In the genomic region with DNA sequence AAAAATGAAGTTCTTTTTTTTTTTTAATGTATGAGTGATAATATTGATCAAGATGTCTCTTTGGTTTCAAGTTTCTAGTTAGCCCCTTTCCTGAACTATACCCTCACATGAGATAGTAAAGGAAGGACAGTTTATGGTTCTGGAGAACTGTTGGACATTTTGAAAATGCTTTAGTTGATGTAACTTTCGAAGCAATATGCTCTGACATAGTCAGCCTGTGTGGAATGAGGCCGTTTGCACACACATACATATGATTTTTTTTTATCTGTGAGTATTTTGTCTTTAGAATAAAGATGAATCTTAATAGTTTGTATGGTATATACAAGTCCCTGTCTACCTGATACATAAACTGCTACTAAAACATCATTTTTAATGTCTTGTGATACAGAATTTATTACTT, we compare ENCODE assay signal across 13 cellular contexts.
DNase-seq lines count a peak whose midpoint lies in the region; ATAC-seq and TF ChIP-seq lines count a peak whose summit lies in the region.
"Had no signal": no experiment of that assay in that cellular context is flagged by ENCODE, and none has a peak within 500 bp of the region (broad histone marks: within the 10 kb centered on the region; RNA-seq: fewer than 3 reads in every experiment).

No MANE protein-coding gene starts in this region.

- no TSS peak for BruUV-seq in Caco-2 (replicated peaks; lab: Mats Ljungman, UMichigan)

- H3K36me3 ChIP-seq in Caco-2 (ENCODE audit: control insufficient read depth, insufficient read depth, low read length): no peaks in the 10 kb centered on the region
- H3K36me3 ChIP-seq in RWPE2 (ENCODE audit: low read depth): no peaks in the 10 kb centered on the region; the same call in 1 of the 2 replicates
- no peaks in the 10 kb centered on the region for H3K36me3 ChIP-seq in skeletal muscle satellite cell (ENCODE audit: insufficient read depth, low read length)
- H3K36me3 ChIP-seq: adrenal gland had no signal

- ATAC-seq in RWPE2 (ENCODE audit: low read depth) (no peak), foreskin keratinocyte (no peak), HG03457 (IDR thresholded peaks at IDR 0.05; ENCODE audit: unreplicated experiment) (no peak), omental fat pad (ENCODE audit: low FRiP score) (no peak), HG02678 (IDR thresholded peaks at IDR 0.05; ENCODE audit: unreplicated experiment) (no peak)

- CTCF ChIA-PET in Caco-2 (lab: Charles Lee): no interaction called here

- H3K9me3 Mint-ChIP-seq in Caco-2 (ENCODE audit: unreplicated experiment): no peaks in the 10 kb centered on the region
- H3K9me3 Mint-ChIP-seq: neural crest cell; stimulated activated naive CD8-positive, alpha-beta T cell treated with anti-CD3 and anti-CD28 coated beads, Interleukin-15, amount 100 ng/mL, for 72 hours had no signal

- H3K4me3 ChIP-seq in Caco-2 (ENCODE audit: low read depth, low read length): no peak overlapping the region
- no peak overlapping the region for H3K4me3 ChIP-seq in RWPE2 (ENCODE audit: severe bottlenecking)
- peak overlapping the region; percentile 16 for H3K4me3 ChIP-seq in skeletal muscle satellite cell (ENCODE audit: low read length)
- H3K4me3 ChIP-seq: adrenal gland, skin epidermis had no signal

- H3K9ac ChIP-seq in skeletal muscle satellite cell (ENCODE audit: low read depth, low read length): peak overlapping the region; percentile 77

- peak overlapping the region; percentile 75 for H3K4me2 ChIP-seq in skeletal muscle satellite cell (ENCODE audit: low read length)

- H3K4me1 ChIP-seq in Caco-2 (peaks cover 17% of the 10 kb centered on the region), RWPE2 (ENCODE audit: insufficient read depth, poor library complexity, severe bottlenecking) (peaks cover 50% of the 10 kb centered on the region), foreskin keratinocyte (peaks cover 28% of the 10 kb centered on the region), skeletal muscle satellite cell (ENCODE audit: control insufficient read depth, insufficient read depth, low read length) (peaks cover 72% of the 10 kb centered on the region)

- H3K36me3 Mint-ChIP-seq in Caco-2 (ENCODE audit: insufficient read depth, unreplicated experiment): no peaks in the 10 kb centered on the region

- H3K27me3 Mint-ChIP-seq in Caco-2 (ENCODE audit: insufficient read depth, unreplicated experiment): no peaks in the 10 kb centered on the region
- H3K27me3 Mint-ChIP-seq: stimulated activated naive CD8-positive, alpha-beta T cell treated with anti-CD3 and anti-CD28 coated beads, Interleukin-15, amount 100 ng/mL, for 72 hours had no signal

- POLR2A ChIA-PET in Caco-2 (lab: Charles Lee): no interaction called here

- no peak for DNase-seq in Caco-2
- no peak for DNase-seq in RWPE2 (ENCODE audit: low spot score)
- no peak for DNase-seq in foreskin keratinocyte
- no peak for DNase-seq in hippocampal formation (lab: John Stamatoyannopoulos, UW)
- no peak for DNase-seq in omental fat pad (ENCODE audit: low spot score)
- DNase-seq: stimulated activated naive CD8-positive, alpha-beta T cell treated with anti-CD3 and anti-CD28 coated beads, Interleukin-15, amount 100 ng/mL, for 72 hours had no signal

- no peaks in the 10 kb centered on the region for H3K9me3 ChIP-seq in Caco-2
- no peaks in the 10 kb centered on the region for H3K9me3 ChIP-seq in RWPE2 (ENCODE audit: severe bottlenecking)
- no peaks in the 10 kb centered on the region for H3K9me3 ChIP-seq in skeletal muscle satellite cell (replicated peaks; ENCODE audit: low read length)
- H3K9me3 ChIP-seq: adrenal gland had no signal

- H3K27me3 ChIP-seq in Caco-2 (replicated peaks; ENCODE audit: control insufficient read depth, insufficient read depth, low read length): no peaks in the 10 kb centered on the region
- no peaks in the 10 kb centered on the region for H3K27me3 ChIP-seq in RWPE2 (ENCODE audit: insufficient read depth, poor library complexity, severe bottlenecking)
- H3K27me3 ChIP-seq in foreskin keratinocyte: no peaks in the 10 kb centered on the region
- no peaks in the 10 kb centered on the region for H3K27me3 ChIP-seq in skeletal muscle satellite cell (ENCODE audit: control insufficient read depth, insufficient read depth, low read length)
- H3K27me3 ChIP-seq: adrenal gland had no signal

- H3K4me1 Mint-ChIP-seq in Caco-2 (ENCODE audit: low read depth, unreplicated experiment): peaks cover 13% of the 10 kb centered on the region

- TF ChIP-seq CTCF in Caco-2 (IDR thresholded peaks at IDR 0.05; ENCODE audit: insufficient read depth in 1 of 2, low read depth in 1 of 2, low read length in 1 of 2, severe bottlenecking in 1 of 2, unreplicated experiment in 1 of 2) (no peak), RWPE2 (IDR thresholded peaks at IDR 0.05; ENCODE audit: poor library complexity, severe bottlenecking) (no peak), foreskin keratinocyte (conservative IDR thresholded peaks at IDR 0.05) (no peak), omental fat pad (IDR thresholded peaks at IDR 0.05) (no peak)

- H3K27ac Mint-ChIP-seq in Caco-2 (ENCODE audit: unreplicated experiment): peak overlapping the region; percentile 60
- H3K27ac Mint-ChIP-seq: activated CD8-positive, alpha-beta T cell treated with anti-CD3 and anti-CD28 coated beads, Interleukin-2, amount 10 ng/mL, durations not matched to agents 7 days and 5 days had no signal

- H3K27ac ChIP-seq in RWPE2 (ENCODE audit: poor library complexity, severe bottlenecking): peak overlapping the region; percentile 76
- H3K27ac ChIP-seq in foreskin keratinocyte: peak overlapping the region; percentile 82

- H3K4me3 Mint-ChIP-seq in Caco-2 (ENCODE audit: unreplicated experiment): no peak overlapping the region
- H3K4me3 Mint-ChIP-seq: activated CD8-positive, alpha-beta T cell treated with anti-CD3 and anti-CD28 coated beads, Interleukin-2, amount 10 ng/mL, durations not matched to agents 7 days and 5 days; stimulated activated naive CD8-positive, alpha-beta T cell treated with anti-CD3 and anti-CD28 coated beads, Interleukin-15, amount 100 ng/mL, for 72 hours had no signal

- intact Hi-C loops in Caco-2 (cut with micrococcal nuclease; ENCODE audit: unreplicated experiment): loop anchor here (5.0 kb wide), 1 partner anchor 68 kb away; no protein-coding TSS in a partner anchor
